13 cellular contexts compared by ENCODE assay signal in the genomic region with DNA sequence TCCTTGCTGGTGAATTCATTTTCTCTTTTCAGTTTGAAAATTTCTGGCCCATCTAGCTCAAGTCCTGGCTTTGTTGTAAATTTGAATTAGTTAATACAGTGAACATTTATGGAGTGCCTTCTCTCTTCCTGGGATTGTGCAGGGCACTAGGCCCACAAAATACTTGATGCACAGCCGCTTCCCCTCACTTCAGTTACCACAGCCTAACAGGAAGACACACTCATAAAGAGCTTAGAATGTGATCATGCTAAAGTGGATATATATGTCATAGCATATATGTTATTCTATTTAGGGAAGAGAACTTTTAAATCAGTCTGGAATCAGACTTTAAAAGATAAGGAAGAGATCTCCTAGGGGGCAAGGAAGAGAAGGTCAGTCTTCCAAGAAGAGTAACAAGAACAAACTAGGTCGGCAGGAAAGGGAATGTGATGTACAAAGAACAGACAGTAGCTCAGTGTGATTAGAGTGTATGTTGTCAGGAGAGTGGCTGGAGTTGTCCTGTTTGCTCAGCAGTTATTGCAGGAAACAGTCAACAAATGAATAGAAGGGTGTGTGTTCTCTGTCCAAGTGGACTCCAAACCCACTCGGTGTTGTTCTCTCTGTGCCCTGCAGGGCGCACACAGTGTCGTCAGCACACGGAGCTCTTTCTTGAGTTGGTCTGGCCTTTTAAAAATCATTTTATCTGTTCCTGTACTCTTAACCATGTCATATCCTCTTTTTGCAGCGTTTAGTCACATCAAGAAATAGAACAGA.
A peak's percentile ranks its signal among the peaks of the same experiment; 100 is the strongest.
DNase-seq lines count a peak whose midpoint lies in the region; ATAC-seq and TF ChIP-seq lines count a peak whose summit lies in the region.
"Had no signal": no experiment of that assay in that cellular context is flagged by ENCODE, and none has a peak within 500 bp of the region (broad histone marks: within the 10 kb centered on the region; RNA-seq: fewer than 3 reads in every experiment).

No MANE protein-coding gene starts in this region.

- H3K4me3 ChIP-seq in esophagus muscularis mucosa: no peak overlapping the region
- no peak overlapping the region for H3K4me3 ChIP-seq in neural progenitor cell
- H3K4me3 ChIP-seq in stomach: no peak overlapping the region

- WGBS in esophagus muscularis mucosa: 65% methylated on average over 7 of the region's 7 CpGs
- WGBS in stomach, 5 donors: 74 to 78% (median 77%) methylated on average over 7 of the region's 7 CpGs

- H3K4me1 ChIP-seq in esophagus muscularis mucosa: peaks cover 17 to 76% (median 67%) of the 10 kb centered on the region in 4 donors
- H3K4me1 ChIP-seq in neural progenitor cell: no peaks in the 10 kb centered on the region
- H3K4me1 ChIP-seq in stomach: peaks cover 0 to 25% (median 10%) of the 10 kb centered on the region in 4 donors

- H2AFZ ChIP-seq in neural progenitor cell (replicated peaks): no peak overlapping the region

- H3K27ac ChIP-seq in esophagus muscularis mucosa (replicated peaks in 1 of 4) (peak overlapping the region in 3 of 4 donors; percentile 11 to 39 (median 38)), neural progenitor cell (no peak overlapping the region), stomach (no peak overlapping the region)

- no peak overlapping the region for H3K4me3 Mint-ChIP-seq in neural progenitor cell
- H3K4me3 Mint-ChIP-seq: activated CD4-positive, alpha-beta memory T cell treated with anti-CD3 and anti-CD28 coated beads, Interleukin-2, amount 10 ng/mL, durations not matched to agents 7 days and 5 days had no signal

- no peak overlapping the region for H3K27ac Mint-ChIP-seq in neural progenitor cell
- H3K27ac Mint-ChIP-seq: activated CD4-positive, alpha-beta memory T cell treated with anti-CD3 and anti-CD28 coated beads, Interleukin-2, amount 10 ng/mL, durations not matched to agents 7 days and 5 days had no signal

- H3K9ac ChIP-seq in neural progenitor cell: no peak overlapping the region

- TF ChIP-seq EP300 in esophagus muscularis mucosa (IDR thresholded peaks at IDR 0.05) (no peak), stomach (IDR thresholded peaks at IDR 0.05) (no peak)

- no peaks in the 10 kb centered on the region for H3K9me3 Mint-ChIP-seq in neural progenitor cell

- intact Hi-C loops in esophagus muscularis mucosa (cut with DNase I): no loop called here
- intact Hi-C loops in stomach (cut with DNase I; ENCODE audit: low total_unique reads): no loop called here

- no peaks in the 10 kb centered on the region for H3F3A ChIP-seq in neural progenitor cell (ENCODE audit: low read depth)

- no peak overlapping the region for H3K4me2 ChIP-seq in neural progenitor cell

- H3K79me2 ChIP-seq in neural progenitor cell (ENCODE audit: low read depth): no peaks in the 10 kb centered on the region

- H3K9me3 ChIP-seq in esophagus muscularis mucosa: no peaks in the 10 kb centered on the region
- no peaks in the 10 kb centered on the region for H3K9me3 ChIP-seq in neural progenitor cell (ENCODE audit: low read depth)
- no peaks in the 10 kb centered on the region for H3K9me3 ChIP-seq in stomach

- DNase-seq in NCI-H774 (lab: John Stamatoyannopoulos, UW) (peak; percentile 35), esophagus muscularis mucosa (ENCODE audit: extremely low spot score) (no peak), neural progenitor cell (ENCODE audit: low spot score) (no peak), stomach (no peak), GOT3 (lab: John Stamatoyannopoulos, UW) (no peak), NCI-H1105 treated with DMSO at 0.1 percent for 48 hours (lab: John Stamatoyannopoulos, UW) (no peak)
- DNase-seq: activated CD4-positive, alpha-beta memory T cell treated with anti-CD3 and anti-CD28 coated beads, Interleukin-2, amount 10 ng/mL, durations not matched to agents 7 days and 5 days; GDM1; hypothalamus; nucleus accumbens; RPMI8226 had no signal

- peaks cover 24% of the 10 kb centered on the region for H3K36me3 Mint-ChIP-seq in neural progenitor cell

- peaks cover 0 to 38% (median 27%) of the 10 kb centered on the region in 4 donors for H3K36me3 ChIP-seq in esophagus muscularis mucosa
- no peaks in the 10 kb centered on the region for H3K36me3 ChIP-seq in neural progenitor cell
- peaks cover 3 to 37% (median 30%) of the 10 kb centered on the region in 4 donors for H3K36me3 ChIP-seq in stomach

- TF ChIP-seq POLR2A in esophagus muscularis mucosa (IDR thresholded peaks at IDR 0.05; ENCODE audit: low read depth) (no peak), stomach (IDR thresholded peaks at IDR 0.05) (no peak)

- no peaks in the 10 kb centered on the region for H3K4me1 Mint-ChIP-seq in neural progenitor cell

- no peak for ATAC-seq in GM18868 (IDR thresholded peaks at IDR 0.05; ENCODE audit: unreplicated experiment)

- no peaks in the 10 kb centered on the region for H3K27me3 ChIP-seq in esophagus muscularis mucosa
- H3K27me3 ChIP-seq in neural progenitor cell: no peaks in the 10 kb centered on the region
- H3K27me3 ChIP-seq in stomach: no peaks in the 10 kb centered on the region

- H3K27me3 Mint-ChIP-seq in neural progenitor cell (ENCODE audit: insufficient read depth, low read depth): peaks cover 2% of the 10 kb centered on the region
- H3K27me3 Mint-ChIP-seq: activated CD4-positive, alpha-beta memory T cell treated with anti-CD3 and anti-CD28 coated beads, Interleukin-2, amount 10 ng/mL, durations not matched to agents 7 days and 5 days had no signal

- H4K20me1 ChIP-seq in neural progenitor cell (ENCODE audit: low read depth): no peaks in the 10 kb centered on the region

- TF ChIP-seq CTCF in GM12872 (IDR thresholded peaks at IDR 0.05; ENCODE audit: insufficient read depth, low read depth, low read length) (peak; percentile 41; the same call in 1 of the 3 replicates), esophagus muscularis mucosa (IDR thresholded peaks at IDR 0.05) (peak in 1 of 3 experiments; percentile 38), neural progenitor cell (IDR thresholded peaks at IDR 0.05) (peak; percentile 31), stomach (IDR thresholded peaks at IDR 0.05) (peak in 1 of 7 experiments; percentile 24)

Comparison
In these comparisons a context has a peak if more than half of its experiments do, and no peak if none do; other contexts are left out.
1. H3K27ac ChIP-seq: peak in esophagus muscularis mucosa (3 of 4); none in neural progenitor cell (single experiment) and stomach (0 of 5).